ENCODE assay signal across 32 cellular contexts in genomic region chr6:167953551-167953950, GRCh38. TPM values are rescaled to one million over a fixed set of nuclear protein-coding genes. Genes with fewer than 3 reads are reported as not detected.
"Had no signal": no experiment of that assay in that cellular context is flagged by ENCODE, and none has a peak within 500 bp of the region (broad histone marks: within the 10 kb centered on the region; RNA-seq: fewer than 3 reads in every experiment).

No MANE protein-coding gene starts in this region.

- H3K27me3 ChIP-seq: neutrophil, pancreas, spleen, suprapubic skin, testis, tibial artery, transverse colon, upper lobe of left lung, vagina had no signal

- H3K4me3 Mint-ChIP-seq: naive thymus-derived CD8-positive, alpha-beta T cell; natural killer cell treated with Interleukin-12 subunit alpha and Interleukin-12 subunit beta and Interleukin-15 and Interleukin-18, amount 100 ng/mL, for 72 hours; nephron progenitor cell; neural crest cell; stimulated activated memory B cell treated with anti-CD40 and anti-IgM and Interleukin-4, amounts not matched to agents 10 μg/mL and 1 μg/mL and 100 μg/mL, for 72 hours; stimulated activated naive CD8-positive, alpha-beta T cell treated with anti-CD3 and anti-CD28 coated beads, Interleukin-15, amount 100 ng/mL, for 72 hours had no signal

- H3K4me2 ChIP-seq: smooth muscle cell had no signal

- H3K4me1 Mint-ChIP-seq: neural crest cell; stimulated activated memory B cell treated with anti-CD40 and anti-IgM and Interleukin-4, amounts not matched to agents 10 μg/mL and 1 μg/mL and 100 μg/mL, for 72 hours; stimulated activated naive CD8-positive, alpha-beta T cell treated with anti-CD3 and anti-CD28 coated beads, Interleukin-15, amount 100 ng/mL, for 72 hours had no signal

- ATAC-seq: naive thymus-derived CD8-positive, alpha-beta T cell; natural killer cell treated with Interleukin-12 subunit alpha and Interleukin-12 subunit beta and Interleukin-15 and Interleukin-18, amount 100 ng/mL, for 72 hours; pancreas; psoas muscle; right cardiac atrium; sciatic nerve; stimulated activated memory B cell treated with anti-CD40 and anti-IgM and Interleukin-4, amounts not matched to agents 10 μg/mL and 1 μg/mL and 100 μg/mL, for 72 hours; stimulated activated naive CD8-positive, alpha-beta T cell treated with anti-CD3 and anti-CD28 coated beads, Interleukin-15, amount 100 ng/mL, for 72 hours; stimulated activated naive CD8-positive, alpha-beta T cell treated with anti-CD3 and anti-CD28 coated beads, Interleukin-15, Interleukin-2, amounts not matched to agents 100 U/mL and 50 U/mL, for 24 hours had no signal

- H3K36me3 Mint-ChIP-seq: natural killer cell treated with Interleukin-12 subunit alpha and Interleukin-12 subunit beta and Interleukin-15 and Interleukin-18, amount 100 ng/mL, for 72 hours had no signal

- H3K27ac Mint-ChIP-seq: naive thymus-derived CD8-positive, alpha-beta T cell; natural killer cell treated with Interleukin-12 subunit alpha and Interleukin-12 subunit beta and Interleukin-15 and Interleukin-18, amount 100 ng/mL, for 72 hours; nephron progenitor cell; stimulated activated memory B cell treated with anti-CD40 and anti-IgM and Interleukin-4, amounts not matched to agents 10 μg/mL and 1 μg/mL and 100 μg/mL, for 72 hours; stimulated activated naive CD8-positive, alpha-beta T cell treated with anti-CD3 and anti-CD28 coated beads, Interleukin-15, amount 100 ng/mL, for 72 hours had no signal

- H3K4me1 ChIP-seq: psoas muscle, spleen, suprapubic skin, testis, tibial artery, vagina had no signal

- H3K4me3 ChIP-seq: pancreas, psoas muscle, skin epidermis, smooth muscle cell, spleen, suprapubic skin, testis, tibial artery, transverse colon, upper lobe of left lung, vagina had no signal

- H3K27ac ChIP-seq: neutrophil, pancreas, psoas muscle, skin epidermis, spleen, suprapubic skin, testis, tibial artery, transverse colon, vagina had no signal

- DNase-seq: naive thymus-derived CD8-positive, alpha-beta T cell; nephron progenitor cell; nucleus accumbens; pancreas; psoas muscle; right cardiac atrium; spleen; stimulated activated CD4-positive, alpha-beta T cell treated with anti-CD3 and anti-CD28 coated beads, Interleukin-12 subunit alpha, Interleukin-12 subunit beta, amount 100 ng/mL, for 4 hours; stimulated activated CD4-positive, alpha-beta T cell treated with anti-CD3 and anti-CD28 coated beads, Interleukin-1b, Interleukin-23, amount 100 ng/mL, for 48 hours; stimulated activated CD4-positive, alpha-beta T cell treated with anti-CD3 and anti-CD28 coated beads, Interleukin-4, amount 100 ng/mL, for 1 hour; stimulated activated CD4-positive, alpha-beta T cell treated with anti-CD3 and anti-CD28 coated beads, Interleukin-4, amount 100 ng/mL, for 4 hours; stimulated activated CD8-positive, alpha-beta memory T cell treated with anti-CD3 and anti-CD28 coated beads, Interleukin-4, amount 100 ng/mL, for 48 hours; stimulated activated naive CD4-positive, alpha-beta T cell; stimulated activated naive CD8-positive, alpha-beta T cell treated with anti-CD3 and anti-CD28 coated beads, Interleukin-15, amount 100 ng/mL, for 72 hours; stimulated activated naive CD8-positive, alpha-beta T cell treated with anti-CD3 and anti-CD28 coated beads, Interleukin-15, Interleukin-2, amounts not matched to agents 100 U/mL and 50 U/mL, for 24 hours; substantia nigra; testis; tibial artery; transverse colon; upper lobe of left lung had no signal

- H3K9me3 ChIP-seq: neutrophil, pancreas, psoas muscle, spleen, suprapubic skin, testis, tibial artery, transverse colon, upper lobe of left lung, vagina had no signal

- H3K27me3 Mint-ChIP-seq: progenitor cell of endocrine pancreas; stimulated activated memory B cell treated with anti-CD40 and anti-IgM and Interleukin-4, amounts not matched to agents 10 μg/mL and 1 μg/mL and 100 μg/mL, for 72 hours; stimulated activated naive CD8-positive, alpha-beta T cell treated with anti-CD3 and anti-CD28 coated beads, Interleukin-15, amount 100 ng/mL, for 72 hours had no signal

RNA-seq across cellular contexts. Expression of gene KIF25, which starts 43.9 kb away (rescaled TPM):
- total RNA-seq: naive thymus-derived CD8-positive, alpha-beta T cell; natural killer cell treated with Interleukin-12 subunit alpha and Interleukin-12 subunit beta and Interleukin-15 and Interleukin-18, amount 100 ng/mL, for 72 hours; osteocyte; progenitor cell of endocrine pancreas; transverse colon; ureter; vagina had no signal
